Comparison of ENCODE assay signal across 7 cellular contexts in genomic region chr7:148331456-148331855, GRCh38.
A peak's percentile ranks its signal among the peaks of the same experiment; 100 is the strongest.
DNase-seq lines count a peak whose midpoint lies in the region; ATAC-seq, FAIRE-seq and TF ChIP-seq lines count a peak whose summit lies in the region.
"Not testable (repeated sequence)": the region's sequence is repeated elsewhere in the genome, so short reads cannot be mapped to it uniquely, and the experiment has no call there.

No MANE protein-coding gene starts in this region.

- not testable (repeated sequence) for H3K36me3 Mint-ChIP-seq in activated naive CD4-positive, alpha-beta T cell treated with anti-CD3 and anti-CD28 coated beads for 36 hours (ENCODE audit: low read depth)
- peaks cover 21% of the 10 kb centered on the region for H3K36me3 Mint-ChIP-seq in nephron progenitor cell (ENCODE audit: low read depth)

- H3K27ac Mint-ChIP-seq in activated naive CD4-positive, alpha-beta T cell treated with anti-CD3 and anti-CD28 coated beads for 36 hours, result not testable (repeated sequence)
- H3K27ac Mint-ChIP-seq in nephron progenitor cell, result peak overlapping the region; percentile 7

- not testable (repeated sequence) for H3K4me3 ChIP-seq in fibroblast of villous mesenchyme (ENCODE audit: low read depth, low read length)

- H3K4me1 Mint-ChIP-seq in activated naive CD4-positive, alpha-beta T cell treated with anti-CD3 and anti-CD28 coated beads for 36 hours (ENCODE audit: low read depth), result not testable (repeated sequence)
- H3K4me1 Mint-ChIP-seq in nephron progenitor cell, result peaks cover 17% of the 10 kb centered on the region

- not testable (repeated sequence) for H3K4me3 Mint-ChIP-seq in activated naive CD4-positive, alpha-beta T cell treated with anti-CD3 and anti-CD28 coated beads for 36 hours; nephron progenitor cell

- not testable (repeated sequence) for TF ChIP-seq CTCF in fibroblast of villous mesenchyme (IDR thresholded peaks at IDR 0.05; ENCODE audit: insufficient read depth, low read depth, low read length); nephron progenitor cell (IDR thresholded peaks at IDR 0.05)

- intact Hi-C loops in activated naive CD4-positive, alpha-beta T cell treated with anti-CD3 and anti-CD28 coated beads for 36 hours (cut with micrococcal nuclease); sciatic nerve (cut with DNase I): not testable (repeated sequence)

- peak; percentile 64 for FAIRE-seq in GM18507 (lab: Jason Lieb, UNC)
- FAIRE-seq in colon (lab: Jason Lieb, UNC), result peak; percentile 99
- FAIRE-seq in urothelium cell line (lab: Jason Lieb, UNC), result peak; percentile 94

- peaks cover 14% of the 10 kb centered on the region for H3K27me3 Mint-ChIP-seq in activated naive CD4-positive, alpha-beta T cell treated with anti-CD3 and anti-CD28 coated beads for 36 hours (ENCODE audit: low read depth)
- not testable (repeated sequence) for H3K27me3 Mint-ChIP-seq in nephron progenitor cell (ENCODE audit: low read depth, poor library complexity)

- H3K9me3 Mint-ChIP-seq in activated naive CD4-positive, alpha-beta T cell treated with anti-CD3 and anti-CD28 coated beads for 36 hours, result peaks cover 12% of the 10 kb centered on the region
- peaks cover 34% of the 10 kb centered on the region for H3K9me3 Mint-ChIP-seq in nephron progenitor cell

- DNase-seq in GM18507 (ENCODE audit: extremely low spot score, insufficient read length, low read depth); nephron progenitor cell; urothelium cell line (ENCODE audit: low spot score): not testable (repeated sequence)
- peak; percentile 11 for DNase-seq in activated naive CD4-positive, alpha-beta T cell treated with anti-CD3 and anti-CD28 coated beads for 36 hours
- DNase-seq in fibroblast of villous mesenchyme (ENCODE audit: low read depth), result peak; percentile 2
- DNase-seq in sciatic nerve (ENCODE audit: low spot score), result peak; percentile 66

- ATAC-seq in sciatic nerve, result not testable (repeated sequence)

- CTCF ChIA-PET in activated naive CD4-positive, alpha-beta T cell treated with anti-CD3 and anti-CD28 coated beads for 36 hours (lab: Charles Lee), result interaction anchor here (0.6 kb wide), 1 partner anchor 501 kb away, joined by 3 read pairs; no protein-coding TSS in a partner anchor
